Comparison of ENCODE assay signal across 14 cellular contexts in genomic region chr18:3384664-3385189, GRCh38.
A peak's percentile ranks its signal among the peaks of the same experiment; 100 is the strongest.
DNase-seq lines count a peak whose midpoint lies in the region; ATAC-seq lines count a peak whose summit lies in the region.
"Had no signal": no experiment of that assay in that cellular context is flagged by ENCODE, and none has a peak within 500 bp of the region (broad histone marks: within the 10 kb centered on the region; RNA-seq: fewer than 3 reads in every experiment).

No MANE protein-coding gene starts in this region.

- no peaks in the 10 kb centered on the region for H3K9me3 Mint-ChIP-seq in stimulated activated memory B cell treated with anti-CD40 and anti-IgM and Interleukin-4, amounts not matched to agents 10 μg/mL and 1 μg/mL and 100 μg/mL, for 72 hours
- H3K9me3 Mint-ChIP-seq: T-helper 1 cell treated with Interleukin-12 subunit alpha and Interleukin-12 subunit beta and Interleukin-4 antibody, amounts not matched to agents 30 μg/mL and 1 μg/mL, for 36 hours had no signal

- no peaks in the 10 kb centered on the region for H3K27me3 Mint-ChIP-seq in stimulated activated memory B cell treated with anti-CD40 and anti-IgM and Interleukin-4, amounts not matched to agents 10 μg/mL and 1 μg/mL and 100 μg/mL, for 72 hours

- peaks cover 24% of the 10 kb centered on the region for H3K4me1 Mint-ChIP-seq in stimulated activated memory B cell treated with anti-CD40 and anti-IgM and Interleukin-4, amounts not matched to agents 10 μg/mL and 1 μg/mL and 100 μg/mL, for 72 hours

- H3K27ac Mint-ChIP-seq in stimulated activated memory B cell treated with anti-CD40 and anti-IgM and Interleukin-4, amounts not matched to agents 10 μg/mL and 1 μg/mL and 100 μg/mL, for 72 hours: peak overlapping the region; percentile 92
- H3K27ac Mint-ChIP-seq: activated CD4-positive, alpha-beta memory T cell treated with anti-CD3 and anti-CD28 coated beads for 36 hours; T-helper 1 cell treated with Interleukin-12 subunit alpha and Interleukin-12 subunit beta and Interleukin-4 antibody, amounts not matched to agents 30 μg/mL and 1 μg/mL, for 36 hours had no signal

- no peaks in the 10 kb centered on the region for H3K36me3 Mint-ChIP-seq in stimulated activated memory B cell treated with anti-CD40 and anti-IgM and Interleukin-4, amounts not matched to agents 10 μg/mL and 1 μg/mL and 100 μg/mL, for 72 hours
- H3K36me3 Mint-ChIP-seq: activated CD4-positive, alpha-beta memory T cell treated with anti-CD3 and anti-CD28 coated beads for 36 hours had no signal

- H3K4me3 Mint-ChIP-seq in stimulated activated memory B cell treated with anti-CD40 and anti-IgM and Interleukin-4, amounts not matched to agents 10 μg/mL and 1 μg/mL and 100 μg/mL, for 72 hours: peak overlapping the region; percentile 63
- H3K4me3 Mint-ChIP-seq: activated CD4-positive, alpha-beta memory T cell treated with anti-CD3 and anti-CD28 coated beads for 36 hours; T-helper 1 cell treated with Interleukin-12 subunit alpha and Interleukin-12 subunit beta and Interleukin-4 antibody, amounts not matched to agents 30 μg/mL and 1 μg/mL, for 36 hours had no signal

- DNase-seq in DMS53 (lab: John Stamatoyannopoulos, UW) (peak; percentile 28), DMS53 treated with DMSO at 0.1 percent for 48 hours (lab: John Stamatoyannopoulos, UW; ENCODE audit: unreplicated experiment) (no peak), NCI-H446 treated with DMSO at 0.1 percent for 48 hours (lab: John Stamatoyannopoulos, UW) (peak; percentile 16), cerebellum (ENCODE audit: low spot score) (no peak), GDM1 (lab: John Stamatoyannopoulos, UW) (no peak)
- DNase-seq in stimulated activated naive CD4-positive, alpha-beta T cell treated with Interleukin-2 at 50 U/mL for 16 hours (lab: John Stamatoyannopoulos, UW): no peak
- DNase-seq: activated CD4-positive, alpha-beta memory T cell treated with anti-CD3 and anti-CD28 coated beads for 36 hours; gastrocnemius medialis; ovary; stimulated activated CD4-positive, alpha-beta T cell treated with anti-CD3 and anti-CD28 coated beads, Interleukin-15, amount 100 ng/mL, for 24 hours; upper lobe of left lung had no signal

- ATAC-seq in HG02642 (IDR thresholded peaks at IDR 0.05; ENCODE audit: poor library complexity, unreplicated experiment): peak; percentile 60
- peak; percentile 83 for ATAC-seq in stimulated activated memory B cell treated with anti-CD40 and anti-IgM and Interleukin-4, amounts not matched to agents 10 μg/mL and 1 μg/mL and 100 μg/mL, for 72 hours
- ATAC-seq: gastrocnemius medialis had no signal

Comparison
In these comparisons a context has a peak if more than half of its experiments do, and no peak if none do; other contexts are left out.
1. DNase-seq: peak in DMS53 (single experiment) and NCI-H446 treated with DMSO at 0.1 percent for 48 hours (single experiment); none in DMS53 treated with DMSO at 0.1 percent for 48 hours (single experiment), cerebellum (single experiment), GDM1 (single experiment) and stimulated activated naive CD4-positive, alpha-beta T cell treated with Interleukin-2 at 50 U/mL for 16 hours (single experiment).